Comparison of ENCODE assay signal across 11 cellular contexts in the genomic region with DNA sequence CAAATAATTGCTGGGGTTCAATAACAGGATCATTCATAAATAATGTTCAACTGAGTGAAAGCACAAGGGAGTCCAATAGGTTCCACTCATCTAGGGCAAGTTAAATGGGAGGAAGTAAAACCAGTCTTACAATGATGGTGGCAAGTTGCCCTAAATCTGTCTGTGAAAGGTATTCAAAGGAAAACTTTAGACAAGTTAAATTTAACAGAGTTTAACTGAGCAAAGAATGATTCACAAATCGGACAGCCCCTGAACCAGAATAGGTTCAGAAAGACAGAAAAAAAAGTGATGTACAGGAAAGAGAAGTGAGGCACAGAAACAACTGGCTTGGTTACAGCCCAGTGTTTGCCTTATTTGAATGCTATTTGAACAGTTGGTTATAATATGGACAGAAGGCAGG.
DNase-seq lines count a peak whose midpoint lies in the region; ATAC-seq lines count a peak whose summit lies in the region.
"Had no signal": no experiment of that assay in that cellular context is flagged by ENCODE, and none has a peak within 500 bp of the region (broad histone marks: within the 10 kb centered on the region; RNA-seq: fewer than 3 reads in every experiment).

No MANE protein-coding gene starts in this region.

- ATAC-seq in GM19397 (IDR thresholded peaks at IDR 0.05; ENCODE audit: unreplicated experiment) (peak; percentile 49), HG02840 (IDR thresholded peaks at IDR 0.05; ENCODE audit: low FRiP score, unreplicated experiment) (peak; percentile 53), HG03565 (IDR thresholded peaks at IDR 0.05; ENCODE audit: unreplicated experiment) (peak; percentile 37), HG03439 (IDR thresholded peaks at IDR 0.05; ENCODE audit: unreplicated experiment) (no peak)
- ATAC-seq: activated CD8-positive, alpha-beta memory T cell treated with anti-CD3 and anti-CD28 coated beads, Interleukin-2, amount 10 ng/mL, durations not matched to agents 7 days and 5 days had no signal

- peak; percentile 15 for DNase-seq in pulmonary artery endothelial cell (ENCODE audit: low read depth, low spot score)
- no peak for DNase-seq in NCI-H748 (lab: John Stamatoyannopoulos, UW; ENCODE audit: unreplicated experiment)
- DNase-seq in NCI-H446 (lab: John Stamatoyannopoulos, UW): no peak
- DNase-seq: activated CD8-positive, alpha-beta memory T cell treated with anti-CD3 and anti-CD28 coated beads, Interleukin-2, amount 10 ng/mL, durations not matched to agents 7 days and 5 days; adrenal gland; NCI-H1417 treated with DMSO at 0.1 percent for 48 hours; trophoblast cell had no signal
